Comparison of ENCODE assay signal across 8 cellular contexts in the genomic region with DNA sequence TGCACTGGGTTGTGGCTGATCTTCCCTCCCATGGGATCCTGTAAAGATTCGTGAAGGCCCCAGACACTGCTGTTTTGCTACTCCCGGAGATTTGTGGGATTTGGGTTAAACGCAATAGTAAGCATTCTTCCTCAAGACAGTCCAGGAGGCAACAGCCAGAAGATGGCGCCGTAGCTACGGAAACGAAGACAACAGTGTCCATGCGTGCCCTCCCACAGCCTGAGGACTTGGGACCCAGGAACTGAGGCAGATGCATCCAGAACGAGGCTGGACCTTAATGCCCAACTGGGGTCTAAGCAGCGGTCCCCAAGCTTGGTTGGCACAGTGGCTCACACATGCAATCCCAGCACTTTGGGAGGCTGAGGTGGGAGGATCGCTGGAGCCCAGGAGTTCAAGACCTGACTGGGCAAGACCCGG. TPM values are rescaled to one million over a fixed set of nuclear protein-coding genes. Genes with fewer than 3 reads are reported as not detected.
DNase-seq lines count a peak whose midpoint lies in the region; ATAC-seq and TF ChIP-seq lines count a peak whose summit lies in the region.

No MANE protein-coding gene starts in this region.

- H3K27me3 Mint-ChIP-seq in osteocyte (ENCODE audit: unreplicated experiment), result no peaks in the 10 kb centered on the region

- POLR2A ChIA-PET in HCT116 (lab: Charles Lee), result no interaction called here

- peak; percentile 44 for DNase-seq in COLO829 (ENCODE audit: low spot score)
- DNase-seq in HCT116 (ENCODE audit: low read depth, low spot score), result peak; percentile 61
- peak; percentile 37 to 70 for DNase-seq in foreskin fibroblast
- no peak for DNase-seq in osteocyte (ENCODE audit: extremely low spot score, unreplicated experiment)
- no peak for DNase-seq in T1000 (lab: John Stamatoyannopoulos, UW)
- DNase-seq in activated effector memory CD4-positive, alpha-beta T cell treated with Interleukin-2 at 50 U/mL for 16 hours, result no peak

- no peaks in the 10 kb centered on the region for H3K4me1 ChIP-seq in HCT116 (ENCODE audit: control insufficient read depth in 1 of 2, insufficient read depth in 2 of 2, low read length in 2 of 2)

- H3K4me1 Mint-ChIP-seq in osteocyte (ENCODE audit: unreplicated experiment), result no peaks in the 10 kb centered on the region

- peak; percentile 41 to 65 (median 43); a peak in 5 of 6 replicates for TF ChIP-seq CTCF in HCT116 (IDR thresholded peaks at IDR 0.05 in 2 of 3, conservative IDR thresholded peaks at IDR 0.05 in 1 of 3; ENCODE audit: borderline replicate concordance in 1 of 3, insufficient read depth in 1 of 3, low read depth in 2 of 3, low read length in 2 of 3)
- peak; percentile 23 for TF ChIP-seq CTCF in SU-DHL-6 (IDR thresholded peaks at IDR 0.05; ENCODE audit: insufficient read depth, low read length, poor library complexity, severe bottlenecking)
- peak; percentile 60 for TF ChIP-seq CTCF in foreskin fibroblast (IDR thresholded peaks at IDR 0.05; ENCODE audit: low read depth, low read length)
- peak; percentile 40 for TF ChIP-seq CTCF in osteocyte (IDR thresholded peaks at IDR 0.05)

- ATAC-seq in HCT116 (peak; percentile 98), HG02970 (IDR thresholded peaks at IDR 0.05; ENCODE audit: low FRiP score, unreplicated experiment) (no peak)

- CTCF ChIA-PET in HCT116 (lab: Charles Lee), result interaction anchor here (0.9 to 1.3 kb wide), 2 partner anchors 10 to 15 kb away, joined by 3 to 4 read pairs; no protein-coding TSS in a partner anchor

- H4K20me1 ChIP-seq in HCT116 (ENCODE audit: insufficient read depth) (no peaks in the 10 kb centered on the region), SU-DHL-6 (ENCODE audit: low read depth, low read length) (no peaks in the 10 kb centered on the region)

- RAD21 ChIA-PET in HCT116 (lab: Charles Lee; ENCODE audit: low non-redundant PET in 1 of 2, low total read pairs in 2 of 2, uncharacterized antibody in 2 of 2, unreplicated experiment in 2 of 2), result interaction anchor here in 1 of 2 experiments (1.1 kb wide), 1 partner anchor 281 kb away, joined by 5 read pairs; no protein-coding TSS in a partner anchor

- 0 out of 2 replicates have a peak, but pooled peaks cover 3% of the 10 kb centered on the region for H3K27me3 ChIP-seq in HCT116 (ENCODE audit: insufficient read depth, low read length)
- no peaks in the 10 kb centered on the region for H3K27me3 ChIP-seq in SU-DHL-6 (ENCODE audit: low read length)

- no peaks in the 10 kb centered on the region for H3K36me3 Mint-ChIP-seq in osteocyte (ENCODE audit: unreplicated experiment)

- H3K9me2 ChIP-seq in HCT116 (ENCODE audit: insufficient read depth) (no peaks in the 10 kb centered on the region), SU-DHL-6 (replicated peaks; ENCODE audit: insufficient read depth, low read length) (no peaks in the 10 kb centered on the region)

- H3K9ac ChIP-seq in HCT116 (ENCODE audit: low read length) (no peak overlapping the region), SU-DHL-6 (ENCODE audit: low read length) (no peak overlapping the region)

- intact Hi-C loops in HCT116 (cut with micrococcal nuclease), result loop anchor here (1.0 kb wide), 2 partner anchors 89 to 282 kb away; no protein-coding TSS in a partner anchor

- no peak overlapping the region for H3K4me3 Mint-ChIP-seq in osteocyte (ENCODE audit: unreplicated experiment)

- TF ChIP-seq RAD21 in HCT116 (IDR thresholded peaks at IDR 0.05; ENCODE audit: low read depth), result peak; percentile 74

- H2AFZ ChIP-seq in HCT116 (ENCODE audit: low read depth, low read length, poor library complexity, severe bottlenecking), result no peak overlapping the region
- H2AFZ ChIP-seq in SU-DHL-6 (ENCODE audit: low read depth, low read length, severe bottlenecking), result no peak overlapping the region

- H3K4me3 ChIP-seq in HCT116 (replicated peaks in 1 of 2; ENCODE audit: low read depth in 1 of 2, low read length in 2 of 2) (no peak overlapping the region), SU-DHL-6 (ENCODE audit: insufficient read depth, low read length, poor library complexity, severe bottlenecking) (no peak overlapping the region), foreskin fibroblast (ENCODE audit: low read depth in 1 of 2, low read length in 2 of 2) (no peak overlapping the region)

- H3K36me3 ChIP-seq in HCT116 (ENCODE audit: control insufficient read depth in 1 of 2, insufficient read depth in 2 of 2, low read length in 2 of 2), result no peaks in the 10 kb centered on the region
- no peaks in the 10 kb centered on the region for H3K36me3 ChIP-seq in SU-DHL-6 (ENCODE audit: low read length)

- TF ChIP-seq POLR2A in HCT116 (IDR thresholded peaks at IDR 0.05; ENCODE audit: borderline replicate concordance, extremely low read depth, insufficient read depth, insufficient read length), result no peak

- H3K79me2 ChIP-seq in HCT116 (ENCODE audit: insufficient read depth, low read length) (no peaks in the 10 kb centered on the region), SU-DHL-6 (ENCODE audit: insufficient read depth, low read length) (no peaks in the 10 kb centered on the region)

- peak overlapping the region; percentile 5; the same call in 1 of the 2 replicates for H3K4me2 ChIP-seq in HCT116 (ENCODE audit: low read length)
- H3K4me2 ChIP-seq in SU-DHL-6 (ENCODE audit: low read depth, low read length, poor library complexity, severe bottlenecking), result no peak overlapping the region

- H3K9me3 Mint-ChIP-seq in osteocyte (ENCODE audit: unreplicated experiment), result no peaks in the 10 kb centered on the region

- H3K27ac ChIP-seq in HCT116 (ENCODE audit: low read depth, low read length) (no peak overlapping the region), SU-DHL-6 (ENCODE audit: low read depth, low read length) (no peak overlapping the region)

- H3K9me3 ChIP-seq in HCT116 (ENCODE audit: control insufficient read depth in 1 of 2, insufficient read depth in 1 of 2, low read depth in 1 of 2, low read length in 2 of 2), result no peaks in the 10 kb centered on the region
- H3K9me3 ChIP-seq in SU-DHL-6 (ENCODE audit: insufficient read depth, low read length), result no peaks in the 10 kb centered on the region

- BruUV-seq in HCT116 (replicated peaks; lab: Mats Ljungman, UMichigan), result no TSS peak

- H3K27ac Mint-ChIP-seq in osteocyte (ENCODE audit: unreplicated experiment), result no peak overlapping the region

- H3F3A ChIP-seq in SU-DHL-6 (ENCODE audit: insufficient read depth), result no peaks in the 10 kb centered on the region

TF ChIP-seq in HCT116, 20 proteins besides CTCF, POLR2A, EP300 and RAD21:
- no peak for TF ChIP-seq SIN3A (IDR thresholded peaks at IDR 0.05; ENCODE audit: low read depth)
- no peak for TF ChIP-seq POLR2AphosphoS5 (IDR thresholded peaks at IDR 0.05; ENCODE audit: low read depth, low read length)
- TF ChIP-seq, protein P1, sequence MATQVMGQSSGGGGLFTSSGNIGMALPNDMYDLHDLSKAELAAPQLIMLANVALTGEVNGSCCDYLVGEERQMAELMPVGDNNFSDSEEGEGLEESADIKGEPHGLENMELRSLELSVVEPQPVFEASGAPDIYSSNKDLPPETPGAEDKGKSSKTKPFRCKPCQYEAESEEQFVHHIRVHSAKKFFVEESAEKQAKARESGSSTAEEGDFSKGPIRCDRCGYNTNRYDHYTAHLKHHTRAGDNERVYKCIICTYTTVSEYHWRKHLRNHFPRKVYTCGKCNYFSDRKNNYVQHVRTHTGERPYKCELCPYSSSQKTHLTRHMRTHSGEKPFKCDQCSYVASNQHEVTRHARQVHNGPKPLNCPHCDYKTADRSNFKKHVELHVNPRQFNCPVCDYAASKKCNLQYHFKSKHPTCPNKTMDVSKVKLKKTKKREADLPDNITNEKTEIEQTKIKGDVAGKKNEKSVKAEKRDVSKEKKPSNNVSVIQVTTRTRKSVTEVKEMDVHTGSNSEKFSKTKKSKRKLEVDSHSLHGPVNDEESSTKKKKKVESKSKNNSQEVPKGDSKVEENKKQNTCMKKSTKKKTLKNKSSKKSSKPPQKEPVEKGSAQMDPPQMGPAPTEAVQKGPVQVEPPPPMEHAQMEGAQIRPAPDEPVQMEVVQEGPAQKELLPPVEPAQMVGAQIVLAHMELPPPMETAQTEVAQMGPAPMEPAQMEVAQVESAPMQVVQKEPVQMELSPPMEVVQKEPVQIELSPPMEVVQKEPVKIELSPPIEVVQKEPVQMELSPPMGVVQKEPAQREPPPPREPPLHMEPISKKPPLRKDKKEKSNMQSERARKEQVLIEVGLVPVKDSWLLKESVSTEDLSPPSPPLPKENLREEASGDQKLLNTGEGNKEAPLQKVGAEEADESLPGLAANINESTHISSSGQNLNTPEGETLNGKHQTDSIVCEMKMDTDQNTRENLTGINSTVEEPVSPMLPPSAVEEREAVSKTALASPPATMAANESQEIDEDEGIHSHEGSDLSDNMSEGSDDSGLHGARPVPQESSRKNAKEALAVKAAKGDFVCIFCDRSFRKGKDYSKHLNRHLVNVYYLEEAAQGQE (IDR thresholded peaks at IDR 0.05; ENCODE audit: low read depth), result no peak
- TF ChIP-seq EZH2phosphoT487 (IDR thresholded peaks at IDR 0.05; ENCODE audit: borderline replicate concordance), result no peak
- TF ChIP-seq, protein P2, sequence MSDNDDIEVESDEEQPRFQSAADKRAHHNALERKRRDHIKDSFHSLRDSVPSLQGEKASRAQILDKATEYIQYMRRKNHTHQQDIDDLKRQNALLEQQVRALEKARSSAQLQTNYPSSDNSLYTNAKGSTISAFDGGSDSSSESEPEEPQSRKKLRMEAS (IDR thresholded peaks at IDR 0.05), result no peak
- TF ChIP-seq CBX3 (IDR thresholded peaks at IDR 0.05; ENCODE audit: low read depth), result no peak
- no peak for TF ChIP-seq EZH2 (IDR thresholded peaks at IDR 0.05)
- TF ChIP-seq ZFX (IDR thresholded peaks at IDR 0.05), result no peak
- TF ChIP-seq YY1 (IDR thresholded peaks at IDR 0.05; ENCODE audit: extremely low read depth, insufficient replicate concordance, low read depth, low read length), result no peak
- TF ChIP-seq, protein P3, sequence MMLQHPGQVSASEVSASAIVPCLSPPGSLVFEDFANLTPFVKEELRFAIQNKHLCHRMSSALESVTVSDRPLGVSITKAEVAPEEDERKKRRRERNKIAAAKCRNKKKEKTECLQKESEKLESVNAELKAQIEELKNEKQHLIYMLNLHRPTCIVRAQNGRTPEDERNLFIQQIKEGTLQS (IDR thresholded peaks at IDR 0.05), result no peak
- TF ChIP-seq SRF (IDR thresholded peaks at IDR 0.05; ENCODE audit: low read depth), result no peak
TF ChIP-seq in HCT116: peak in this region for 0.

RNA-seq across cellular contexts. Expression of a gene that starts 57.6 kb away (rescaled TPM):
- total RNA-seq in HCT116 (2021; ENCODE audit: unreplicated experiment), result 27.4 TPM
- 8.1 and 10.3 TPM in 2 replicates for polyA plus RNA-seq in HCT116 (2012)
- 22.4 and 23.8 TPM in 2 replicates for total RNA-seq in osteocyte

Comparison
In these comparisons a context has a peak if more than half of its experiments do, and no peak if none do; other contexts are left out.
1. DNase-seq: peak in COLO829 (single experiment), HCT116 (single experiment) and foreskin fibroblast (2 of 2); none in osteocyte (single experiment), T1000 (single experiment) and activated effector memory CD4-positive, alpha-beta T cell treated with Interleukin-2 at 50 U/mL for 16 hours (single experiment).
2. Peak in every context shown above with its lines, with median percentiles within 50 percentile points of each other: CTCF ChIP-seq.